16 cellular contexts compared by ENCODE assay signal in the genomic region with DNA sequence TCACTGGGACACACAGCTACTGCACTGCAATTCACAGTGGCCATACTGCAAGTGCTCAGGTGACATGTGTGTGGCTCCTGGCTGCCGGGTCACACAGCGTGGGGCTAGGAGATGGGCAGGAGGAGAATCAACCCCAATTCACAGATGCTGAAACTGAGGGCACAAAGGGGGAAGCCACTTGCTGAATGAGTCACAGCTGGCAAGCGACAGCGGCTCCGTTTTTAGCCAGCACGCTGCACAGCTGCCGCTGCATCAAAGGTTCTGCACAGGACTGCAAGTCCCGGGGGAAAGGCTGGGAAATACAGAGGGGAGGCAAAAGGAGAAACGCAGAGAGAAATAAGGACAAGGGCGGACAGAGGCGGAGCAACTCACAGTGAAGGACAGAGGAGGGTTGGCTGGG. TPM values are rescaled to one million over a fixed set of nuclear protein-coding genes. Genes with fewer than 3 reads are reported as not detected.
DNase-seq lines count a peak whose midpoint lies in the region; ATAC-seq, FAIRE-seq and TF ChIP-seq lines count a peak whose summit lies in the region.
"Had no signal": no experiment of that assay in that cellular context is flagged by ENCODE, and none has a peak within 500 bp of the region (broad histone marks: within the 10 kb centered on the region; RNA-seq: fewer than 3 reads in every experiment).

No MANE protein-coding gene starts in this region.

- POLR2A ChIA-PET in HepG2 (lab: Yijun Ruan, JAX) = interaction anchor here (1.1 kb wide), 1 partner anchor 14 kb away, joined by 3 read pairs; no protein-coding TSS in a partner anchor

- CTCF ChIA-PET in HepG2 (lab: Yijun Ruan, JAX; ENCODE audit: low intra/inter-chr PET ratio, low total read pairs) = no interaction called here

- DNase-seq in HepG2 (ENCODE audit: low spot score) = no peak
- no peak for DNase-seq in right lobe of liver
- no peak for DNase-seq in dorsolateral prefrontal cortex
- DNase-seq in posterior vena cava (ENCODE audit: low spot score) = no peak
- no peak for DNase-seq in EL
- no peak for DNase-seq in SHP77 treated with DMSO at 0.1 percent for 48 hours (lab: John Stamatoyannopoulos, UW)
- DNase-seq in effector memory CD8-positive, alpha-beta T cell = no peak
- DNase-seq: activated gamma-delta T cell treated with Interleukin-2 at 50 U/mL for 16 hours, DMS153, MM.1S, NCI-H524 treated with DMSO at 0.1 percent for 48 hours, T1000 had no signal

- in situ Hi-C loops in HepG2 (cut with HindIII; ENCODE audit: extremely low pct_ligation_motif_present, low pct_unique_long_range_greater_than_20kb) = no loop called here

- H3K4me3 ChIP-seq in HepG2 (replicated peaks in 1 of 3; ENCODE audit: insufficient read depth in 1 of 3, low read depth in 2 of 3, low read length in 3 of 3) = no peak overlapping the region
- H3K4me3 ChIP-seq in right lobe of liver = no peak overlapping the region
- H3K4me3 ChIP-seq in dorsolateral prefrontal cortex = peak overlapping the region in 27 of 59 donors; percentile 3 to 55 (median 34)
- H3K4me3 ChIP-seq: cardiac muscle cell, hepatocyte had no signal

- no TSS peak for BruUV-seq in HepG2 (replicated peaks; lab: Mats Ljungman, UMichigan)

- H3K27me3 ChIP-seq in HepG2 (ENCODE audit: control insufficient read depth in 1 of 2, insufficient read depth in 2 of 2, low read length in 2 of 2) = no peaks in the 10 kb centered on the region
- H3K27me3 ChIP-seq in right lobe of liver = no peaks in the 10 kb centered on the region
- H3K27me3 ChIP-seq in dorsolateral prefrontal cortex = no peaks in the 10 kb centered on the region
- H3K27me3 ChIP-seq: cardiac muscle cell, hepatocyte had no signal

- H3K9me3 ChIP-seq in HepG2 (ENCODE audit: low read length) (no peaks in the 10 kb centered on the region), right lobe of liver (no peaks in the 10 kb centered on the region)

- H3K36me3 Mint-ChIP-seq in effector memory CD8-positive, alpha-beta T cell (ENCODE audit: insufficient read depth) = peaks cover 47% of the 10 kb centered on the region

- no peak for TF ChIP-seq POLR2A in HepG2 (IDR thresholded peaks at IDR 0.05; ENCODE audit: insufficient read depth in 1 of 2, low read depth in 2 of 2, low read length in 2 of 2)
- no peak for TF ChIP-seq POLR2A in right lobe of liver (IDR thresholded peaks at IDR 0.05)

- TF ChIP-seq CTCF in HepG2 (CRISPR knock-in tag; IDR thresholded peaks at IDR 0.05) = no peak
- no peak for TF ChIP-seq CTCF in right lobe of liver (IDR thresholded peaks at IDR 0.05)
- TF ChIP-seq CTCF in dorsolateral prefrontal cortex (IDR thresholded peaks at IDR 0.05 in 54 of 56, conservative IDR thresholded peaks at IDR 0.05 in 2 of 56; ENCODE audit: low read depth in 1 of 56, partially characterized antibody in 56 of 56) = no peak

- H3K27ac ChIP-seq in HepG2 (ENCODE audit: extremely low read length, insufficient read depth, low read length) (no peak overlapping the region), right lobe of liver (no peak overlapping the region), dorsolateral prefrontal cortex (peak overlapping the region in 58 of 59 donors; percentile 62 to 93 (median 86))
- H3K27ac ChIP-seq: cardiac muscle cell, hepatocyte had no signal

- H3K4me1 Mint-ChIP-seq in effector memory CD8-positive, alpha-beta T cell (ENCODE audit: low read depth in 2 of 2) = peaks cover 9 to 19% of the 10 kb centered on the region in 2 donors

- H3K9me3 Mint-ChIP-seq in effector memory CD8-positive, alpha-beta T cell = no peaks in the 10 kb centered on the region

- no peak overlapping the region for H2AFZ ChIP-seq in HepG2 (ENCODE audit: low read length)
- H2AFZ ChIP-seq: hepatocyte had no signal

- H3K79me2 ChIP-seq in HepG2 (ENCODE audit: insufficient read depth, low read length) = no peaks in the 10 kb centered on the region
- H3K79me2 ChIP-seq: hepatocyte had no signal

- ATAC-seq in HepG2 (no peak), right lobe of liver (no peak), HG02798 (IDR thresholded peaks at IDR 0.05; ENCODE audit: poor library complexity, unreplicated experiment) (peak; percentile 59)
- no peak for ATAC-seq in effector memory CD8-positive, alpha-beta T cell (replicated peaks)

- H3K4me2 ChIP-seq in HepG2 (ENCODE audit: low read depth, low read length) = no peak overlapping the region
- H3K4me2 ChIP-seq: hepatocyte had no signal

- TF ChIP-seq EP300 in HepG2 (IDR thresholded peaks at IDR 0.05; ENCODE audit: low read depth in 2 of 2, low read length in 2 of 2) (no peak), HepG2 (CRISPR knock-in tag; IDR thresholded peaks at IDR 0.05; ENCODE audit: borderline replicate concordance) (no peak)

- peaks cover 5 to 6% of the 10 kb centered on the region in 2 experiments; a peak in 2 of 5 replicates for H3K36me3 ChIP-seq in HepG2 (replicated peaks in 1 of 2; ENCODE audit: control insufficient read depth in 1 of 2, insufficient read depth in 2 of 2, low read length in 2 of 2)
- H3K36me3 ChIP-seq in right lobe of liver = no peaks in the 10 kb centered on the region

- no peak for FAIRE-seq in HepG2 (lab: Jason Lieb, UNC)
- FAIRE-seq: urothelium cell line had no signal

- no peaks in the 10 kb centered on the region for H3K27me3 Mint-ChIP-seq in effector memory CD8-positive, alpha-beta T cell

- no peaks in the 10 kb centered on the region for H4K20me1 ChIP-seq in HepG2 (ENCODE audit: insufficient read depth, low read length)

- peak overlapping the region in 1 of 2 donors; percentile 13 for H3K27ac Mint-ChIP-seq in effector memory CD8-positive, alpha-beta T cell

- intact Hi-C loops in HepG2 (cut with micrococcal nuclease; ENCODE audit: unreplicated experiment) = loop anchor here (2.0 kb wide), 1 partner anchor 34 kb away; no protein-coding TSS in a partner anchor
- intact Hi-C loops in right lobe of liver (cut with DNase I) = no loop called here
- intact Hi-C loops in dorsolateral prefrontal cortex (cut with DNase I) = no loop called here
- intact Hi-C loops in posterior vena cava (cut with DNase I) = no loop called here

- no peak for TF ChIP-seq RAD21 in HepG2 (CRISPR knock-in tag; IDR thresholded peaks at IDR 0.05)

- H3K4me3 Mint-ChIP-seq in effector memory CD8-positive, alpha-beta T cell = no peak overlapping the region

- H3K4me1 ChIP-seq in HepG2 (ENCODE audit: insufficient read depth, low read length) = peaks cover 20% of the 10 kb centered on the region
- peaks cover 0 to 13% (median 6%) of the 10 kb centered on the region in 4 donors for H3K4me1 ChIP-seq in right lobe of liver

- H3K9ac ChIP-seq in HepG2 (ENCODE audit: insufficient read depth, low read depth, low read length) = no peak overlapping the region

- 96% methylated on average over 11 of the region's 11 CpGs for WGBS in HepG2 (ENCODE audit: low lambda C conversion rate)
- WGBS in right lobe of liver (ENCODE audit: insufficient coverage, low coverage, low lambda C conversion rate, missing lambda C conversion rate) = 94% methylated on average over 6 of the region's 11 CpGs

TF ChIP-seq in HepG2, 621 proteins besides CTCF, POLR2A, EP300 and RAD21 (continues in another document):
- no peak for TF ChIP-seq NFIB (CRISPR knock-in tag; IDR thresholded peaks at IDR 0.05; ENCODE audit: borderline replicate concordance)

RNA-seq across cellular contexts. Expression of a gene that starts 57.9 kb away (rescaled TPM):
- total RNA-seq in HepG2 (2016; rRNA removed; fragmentation: Illumina TruSeq; extraction: Trizol) (25.3 and 26.1 TPM in 2 replicates), right lobe of liver (10 to 100 TPM in 2 of 6 experiments, 1 to 10 TPM in 4; 4.8 to 22.8 (median 9.8) TPM), dorsolateral prefrontal cortex (10 to 100 TPM; 32.1 to 60.8 (median 45.3) TPM), posterior vena cava (10 to 100 TPM; 14.6 to 15.6 TPM)
- total RNA-seq in HepG2 (2016; cell fraction: cytosol; rRNA removed; fragmentation: Illumina TruSeq; extraction: Trizol; ENCODE audit: low read depth) = 11.2 and 11.4 TPM in 2 replicates
- 20.6 and 26.1 TPM in 2 replicates for total RNA-seq in HepG2 (2016; cell fraction: insoluble cytoplasmic fraction; rRNA removed; fragmentation: Illumina TruSeq; extraction: Trizol)
- total RNA-seq in HepG2 (2016; cell fraction: membrane; rRNA removed; fragmentation: Illumina TruSeq; extraction: Trizol) = 25.8 and 29.0 TPM in 2 replicates
- total RNA-seq in HepG2 (2016; cell fraction: nucleus; rRNA removed; fragmentation: Illumina TruSeq; extraction: Trizol) = 18.4 and 20.7 TPM in 2 replicates
- 17.0 and 17.5 TPM in 2 replicates for polyA plus RNA-seq in HepG2 (2011; rRNA removed)
- 8.3 and 13.5 TPM in 2 replicates for polyA plus RNA-seq in HepG2 (2011; cell fraction: cytosol; rRNA removed)
- 50.3 and 60.7 TPM in 2 replicates for polyA plus RNA-seq in HepG2 (2011; cell fraction: nucleus; rRNA removed)
- 13.5 and 15.6 TPM in 2 replicates for polyA plus RNA-seq in HepG2 (2012)
- polyA plus RNA-seq in HepG2 (2016; cell fraction: cytosol; fragmentation: Illumina TruSeq; extraction: Trizol; ENCODE audit: low read depth) = 6.0 and 6.9 TPM in 2 replicates
- polyA plus RNA-seq in HepG2 (2016; cell fraction: insoluble cytoplasmic fraction; fragmentation: Illumina TruSeq; extraction: Trizol; ENCODE audit: low read depth) = 23.7 and 31.0 TPM in 2 replicates
- polyA plus RNA-seq in HepG2 (2016; cell fraction: membrane; fragmentation: Illumina TruSeq; extraction: Trizol; ENCODE audit: low read depth) = 17.2 and 18.2 TPM in 2 replicates
- polyA plus RNA-seq in HepG2 (2016; cell fraction: nucleus; fragmentation: Illumina TruSeq; extraction: Trizol; ENCODE audit: insufficient read depth, low read depth) = 36.9 and 37.0 TPM in 2 replicates
- polyA minus RNA-seq in HepG2 (2011; rRNA and poly(A)+ RNA removed; ENCODE audit: low replicate concordance) = 53.2 and 72.8 TPM in 2 replicates
- 18.0 and 20.7 TPM in 2 replicates for polyA minus RNA-seq in HepG2 (2011; cell fraction: cytosol; rRNA and poly(A)+ RNA removed)
- polyA minus RNA-seq in HepG2 (2011; cell fraction: nucleus; rRNA and poly(A)+ RNA removed) = 21.1 and 21.9 TPM in 2 replicates

Comparison
In these comparisons a context has a peak if more than half of its experiments do, and no peak if none do; other contexts are left out.
1. H3K27ac ChIP-seq: peak in dorsolateral prefrontal cortex (58 of 59); none in HepG2 (single experiment) and right lobe of liver (0 of 3).